Comparison of ENCODE assay signal across 20 cellular contexts in genomic region chr16:77207029-77207428, GRCh38. TPM values are rescaled to one million over a fixed set of nuclear protein-coding genes. Genes with fewer than 3 reads are reported as not detected.
"Had no signal": no experiment of that assay in that cellular context is flagged by ENCODE, and none has a peak within 500 bp of the region (broad histone marks: within the 10 kb centered on the region; RNA-seq: fewer than 3 reads in every experiment).

No MANE protein-coding gene starts in this region.

- FAIRE-seq: pancreas had no signal

- H3K27me3 ChIP-seq: pancreas, upper lobe of left lung, uterus had no signal

- H3K9me3 ChIP-seq: esophagus squamous epithelium, gastroesophageal sphincter, left lung, lower lobe of right lung, pancreas, tibial artery, upper lobe of left lung, uterus had no signal

- H3K27ac ChIP-seq: esophagus squamous epithelium, gastroesophageal sphincter, left lung, lower lobe of right lung, pancreas, tibial artery, upper lobe of left lung, uterus had no signal

- H3K4me2 ChIP-seq: smooth muscle cell had no signal

- H3K4me1 ChIP-seq: lower lobe of right lung, pancreas, uterus had no signal

- DNase-seq: effector memory CD8-positive, alpha-beta T cell; esophagus squamous epithelium; foreskin fibroblast; glutamatergic neuron; islet precursor cell; left lung; lower lobe of right lung; natural killer cell; occipital lobe; pancreas; right cardiac atrium; stimulated activated CD4-positive, alpha-beta T cell treated with anti-CD3 and anti-CD28 coated beads, Interleukin-2, amount 100 ng/mL, for 48 hours; stimulated activated CD8-positive, alpha-beta memory T cell treated with anti-CD3 and anti-CD28 coated beads, Interleukin-4, amount 100 ng/mL, for 48 hours; stimulated activated naive CD8-positive, alpha-beta T cell treated with anti-CD3 and anti-CD28 coated beads, Interleukin-15, Interleukin-2, amounts not matched to agents 100 U/mL and 50 U/mL, for 24 hours; tibial artery; upper lobe of left lung; uterus had no signal

- ATAC-seq: effector memory CD8-positive, alpha-beta T cell; gastroesophageal sphincter; left lung; lower lobe of right lung; natural killer cell; pancreas; right cardiac atrium; stimulated activated effector memory CD8-positive, alpha-beta T cell treated with anti-CD3 and anti-CD28 coated beads, Interleukin-12 subunit alpha, Interleukin-12 subunit beta, amount 100 ng/mL, for 72 hours; stimulated activated naive CD8-positive, alpha-beta T cell treated with anti-CD3 and anti-CD28 coated beads, Interleukin-15, Interleukin-2, amounts not matched to agents 100 U/mL and 50 U/mL, for 24 hours had no signal

- H3K4me3 ChIP-seq: esophagus squamous epithelium, gastroesophageal sphincter, left lung, lower lobe of right lung, pancreas, smooth muscle cell, tibial artery, upper lobe of left lung, uterus had no signal

- H3K36me3 ChIP-seq: esophagus squamous epithelium, left lung, lower lobe of right lung, pancreas, tibial artery, upper lobe of left lung, uterus had no signal

RNA-seq across cellular contexts. Expression of gene SYCE1L, which starts 7.8 kb away (rescaled TPM):
- total RNA-seq: occipital lobe had no signal
